ENCODE assay signal across 8 cellular contexts in the genomic region with DNA sequence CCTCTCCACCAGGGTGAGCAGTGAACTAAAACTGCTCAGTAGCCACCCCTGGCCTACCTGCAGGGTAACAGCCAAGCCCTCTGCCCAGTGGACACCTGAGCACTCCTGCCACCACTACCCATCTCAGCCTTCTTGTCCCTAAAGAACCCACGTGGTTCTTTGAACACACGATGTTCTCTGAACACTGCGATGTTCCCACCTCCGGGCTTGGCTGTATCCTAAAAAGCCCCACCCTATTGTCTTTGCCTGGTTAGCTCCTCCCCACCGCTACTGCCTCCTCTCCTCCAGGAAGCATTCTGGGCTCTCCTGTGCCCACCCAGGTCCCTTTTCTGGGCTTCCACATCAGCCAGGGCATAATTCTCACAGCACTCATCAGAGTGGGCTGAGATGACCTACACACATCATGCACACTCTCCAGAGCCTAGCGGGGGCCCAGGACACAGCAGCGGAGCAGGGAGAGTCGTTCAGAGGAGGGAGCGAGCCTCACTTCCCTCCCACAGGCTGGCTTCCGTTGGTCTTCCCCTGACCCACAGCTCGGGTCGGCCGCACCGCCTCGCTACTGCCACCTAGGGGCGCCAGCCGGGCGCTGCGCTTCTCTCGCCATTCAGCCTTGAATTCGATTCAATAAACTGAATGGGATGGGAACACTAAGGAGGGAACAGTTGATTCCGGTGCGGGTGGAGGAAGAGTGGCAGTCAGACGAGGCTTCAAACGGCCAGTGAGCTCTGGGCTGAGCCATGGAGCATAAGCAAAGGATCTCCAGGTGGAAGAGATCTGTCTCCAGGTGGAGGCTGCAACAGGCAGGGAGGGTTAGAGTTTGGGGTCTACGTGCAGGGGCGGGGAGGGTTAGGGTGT. TPM values are rescaled to one million over a fixed set of nuclear protein-coding genes. Genes with fewer than 3 reads are reported as not detected.
DNase-seq lines count a peak whose midpoint lies in the region; ATAC-seq and TF ChIP-seq lines count a peak whose summit lies in the region.

No MANE protein-coding gene starts in this region.

- DNase-seq in C1 segment of cervical spinal cord (lab: John Stamatoyannopoulos, UW), result peak in 13 of 14 donors; percentile 8 to 83 (median 50)
- DNase-seq in GOT3 (lab: John Stamatoyannopoulos, UW), result peak; percentile 45
- peak; percentile 38 for DNase-seq in NCI-H2107 (lab: John Stamatoyannopoulos, UW)
- DNase-seq in activated B cell treated with CpG ODN at 0.5 μM for 24 hours, result peak; percentile 77
- peak in 57 of 61 donors; percentile 5 to 76 (median 45) for DNase-seq in caudate nucleus (lab: John Stamatoyannopoulos, UW)
- peak; percentile 77 for DNase-seq in iris pigment epithelial cell (ENCODE audit: low read depth)
- peak; percentile 97 for DNase-seq in spleen

- H3K27me3 Mint-ChIP-seq in activated B cell treated with CpG ODN at 0.5 μM for 24 hours, result no peaks in the 10 kb centered on the region

- no peaks in the 10 kb centered on the region for H3K9me3 Mint-ChIP-seq in activated B cell treated with CpG ODN at 0.5 μM for 24 hours

- TF ChIP-seq CTCF in activated B cell treated with CpG ODN at 0.5 μM for 24 hours (IDR thresholded peaks at IDR 0.05) (peak; percentile 94), spleen (IDR thresholded peaks at IDR 0.05 in 8 of 11, conservative IDR thresholded peaks at IDR 0.05 in 3 of 11) (peak; percentile 89 to 99 (median 97))

- peaks cover 40 to 89% (median 74%) of the 10 kb centered on the region in 6 donors for H3K4me1 ChIP-seq in spleen

- H3K27ac Mint-ChIP-seq in activated B cell treated with CpG ODN at 0.5 μM for 24 hours, result peak overlapping the region; percentile 57

- intact Hi-C loops in activated B cell treated with CpG ODN at 0.5 μM for 24 hours (cut with micrococcal nuclease) (loop anchor here (1.0 to 5.0 kb wide), 6 partner anchors 50 to 434 kb away; partner anchors contain the start of genes CCL25 and CTXN1), spleen (cut with DNase I; ENCODE audit: low total_unique reads) (loop anchor here (10.0 kb wide), 1 partner anchor 57 kb away; the partner anchor contains the start of gene TIMM44)

- ATAC-seq in activated B cell treated with CpG ODN at 0.5 μM for 24 hours (ENCODE audit: low read depth) (peak; percentile 55), GM18858 (IDR thresholded peaks at IDR 0.05; ENCODE audit: unreplicated experiment) (no peak)

- TF ChIP-seq POLR2A in spleen (IDR thresholded peaks at IDR 0.05), result no peak

- peaks cover 17% of the 10 kb centered on the region for H3K36me3 Mint-ChIP-seq in activated B cell treated with CpG ODN at 0.5 μM for 24 hours (ENCODE audit: low read depth)

- peak overlapping the region; percentile 20 to 59 (median 30) for H3K4me3 ChIP-seq in spleen

- H3K27me3 ChIP-seq in spleen (replicated peaks in 1 of 7), result no peaks in the 10 kb centered on the region

- H3K36me3 ChIP-seq in spleen, result peaks cover 0 to 21% (median 2%) of the 10 kb centered on the region in 6 donors

- no peaks in the 10 kb centered on the region for H3K9me3 ChIP-seq in spleen

- CTCF ChIA-PET in activated B cell treated with CpG ODN at 0.5 μM for 24 hours (lab: Charles Lee), result interaction anchor here (0.8 to 2.8 kb wide), 10 partner anchors 10 to 437 kb away, joined by 3 to 12 read pairs (median 4); partner anchors contain the start of genes SNAPC2 and TIMM44

- peak overlapping the region; percentile 80 for H3K4me3 Mint-ChIP-seq in activated B cell treated with CpG ODN at 0.5 μM for 24 hours

- WGBS in spleen, 5 donors, result 8 to 10% (median 10%) methylated on average over 15 to 27 of the region's 27 CpGs

- POLR2A ChIA-PET in activated B cell treated with CpG ODN at 0.5 μM for 24 hours (lab: Charles Lee), result interaction anchor here (1.4 kb wide), 1 partner anchor 58 kb away, joined by 9 read pairs; the partner anchor contains the start of gene TIMM44

- peaks cover 60% of the 10 kb centered on the region for H3K4me1 Mint-ChIP-seq in activated B cell treated with CpG ODN at 0.5 μM for 24 hours

- H3K27ac ChIP-seq in caudate nucleus (ENCODE audit: low read depth, low read length) (peak overlapping the region; percentile 18), spleen (peak overlapping the region; percentile 61 to 84 (median 74))

RNA-seq across cellular contexts. Expression of gene ELAVL1, which starts 3.2 kb away (rescaled TPM):
- total RNA-seq in activated B cell treated with CpG ODN at 0.5 μM for 24 hours (83.5 and 87.1 TPM in 2 replicates), spleen (10 to 100 TPM; 28.2 to 66.7 (median 52.9) TPM)
- polyA plus RNA-seq in spleen, result 10 to 100 TPM; 13.5 to 21.2 (median 18.9) TPM

RNA-seq across cellular contexts. Expression of gene CCL25, which starts 50.3 kb away (rescaled TPM):
- total RNA-seq in activated B cell treated with CpG ODN at 0.5 μM for 24 hours (not detected in 2 replicates), spleen (1 to 10 TPM in 1 of 7 donors, under 1 TPM in 2, not detected in 4; 0.55 to 1.2 (median 0.77) TPM)
- under 1 TPM; 0.42 to 0.78 (median 0.51) TPM for polyA plus RNA-seq in spleen

RNA-seq across cellular contexts. Expression of gene TIMM44, which starts 58.8 kb away (rescaled TPM):
- 78.4 and 92.5 TPM in 2 replicates for total RNA-seq in activated B cell treated with CpG ODN at 0.5 μM for 24 hours
- 10 to 100 TPM; 33.2 to 94.9 (median 63.5) TPM for total RNA-seq in spleen
- polyA plus RNA-seq in spleen, result 10 to 100 TPM; 37.4 to 67.3 (median 66.0) TPM

Comparison
In these comparisons a context has a peak if more than half of its experiments do, and no peak if none do; other contexts are left out.
1. DNase-seq: peak in every context shown above with its lines; median percentile 97 in spleen; 77 in activated B cell treated with CpG ODN at 0.5 μM for 24 hours; 77 in iris pigment epithelial cell; 50 in C1 segment of cervical spinal cord; 45 in GOT3; 45 in caudate nucleus; 38 in NCI-H2107.